In the genomic region with DNA sequence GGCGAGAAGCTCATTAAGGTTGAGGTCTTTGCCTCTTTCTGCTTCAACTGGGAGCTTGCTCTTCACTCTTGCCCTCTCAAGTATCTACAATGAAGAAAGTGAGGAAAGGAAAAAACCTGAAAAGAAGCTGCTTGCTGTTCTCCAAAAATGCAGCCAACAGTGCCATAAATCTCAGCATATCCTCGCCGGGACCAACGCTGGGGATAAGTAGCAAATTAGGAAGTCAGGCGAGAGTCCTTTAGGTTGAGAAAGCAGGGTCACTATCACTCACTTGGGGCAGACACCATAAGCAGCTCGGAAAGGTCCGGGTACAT, we compare ENCODE assay signal across 8 cellular contexts. TPM values are rescaled to one million over a fixed set of nuclear protein-coding genes. Genes with fewer than 3 reads are reported as not detected.
A peak's percentile ranks its signal among the peaks of the same experiment; 100 is the strongest.
DNase-seq lines count a peak whose midpoint lies in the region; ATAC-seq and TF ChIP-seq lines count a peak whose summit lies in the region.

No MANE protein-coding gene starts in this region.

- ATAC-seq in effector memory CD8-positive, alpha-beta T cell (replicated peaks): peak; percentile 39
- ATAC-seq in omental fat pad (ENCODE audit: low FRiP score) (peak; percentile 31), GM19452 (IDR thresholded peaks at IDR 0.05; ENCODE audit: unreplicated experiment) (no peak)

- no peaks in the 10 kb centered on the region for H3K27me3 ChIP-seq in MM.1S (replicated peaks; ENCODE audit: insufficient read depth, low read length)

- peaks cover 14% of the 10 kb centered on the region for H3K4me1 ChIP-seq in MM.1S (ENCODE audit: low read length)

- no peaks in the 10 kb centered on the region for H3K9me2 ChIP-seq in MM.1S (replicated peaks; ENCODE audit: insufficient read depth, low read length)

- H3K9ac ChIP-seq in MM.1S (ENCODE audit: low read length): peak overlapping the region; percentile 95

- DNase-seq in T-helper 2 cell treated with Interferon-gamma antibody and Interleukin-4, amounts not matched to agents 5 μg/mL and 100 μg/mL, for 36 hours (ENCODE audit: low spot score): no peak
- no peak for DNase-seq in T-helper 2 cell
- DNase-seq in MM.1S: no peak
- no peak for DNase-seq in effector memory CD8-positive, alpha-beta T cell
- DNase-seq in omental fat pad (ENCODE audit: low spot score): no peak
- no peak for DNase-seq in A172 (ENCODE audit: low spot score)
- no peak for DNase-seq in OCI-M1 (lab: John Stamatoyannopoulos, UW)

- no peaks in the 10 kb centered on the region for H4K20me1 ChIP-seq in MM.1S (ENCODE audit: insufficient read depth, low read length)

- H3F3A ChIP-seq in MM.1S (ENCODE audit: insufficient read depth, low read length): peaks cover 16% of the 10 kb centered on the region

- peak overlapping the region; percentile 95 for H3K4me3 Mint-ChIP-seq in T-helper 2 cell treated with Interferon-gamma antibody and Interleukin-4, amounts not matched to agents 5 μg/mL and 100 μg/mL, for 36 hours
- H3K4me3 Mint-ChIP-seq in effector memory CD8-positive, alpha-beta T cell: peak overlapping the region; percentile 93 to 97

- H3K36me3 Mint-ChIP-seq in T-helper 2 cell treated with Interferon-gamma antibody and Interleukin-4, amounts not matched to agents 5 μg/mL and 100 μg/mL, for 36 hours (ENCODE audit: low read depth): peaks cover 15% of the 10 kb centered on the region
- peaks cover 15% of the 10 kb centered on the region for H3K36me3 Mint-ChIP-seq in effector memory CD8-positive, alpha-beta T cell (ENCODE audit: insufficient read depth)

- TF ChIP-seq CTCF in MM.1S (IDR thresholded peaks at IDR 0.05; ENCODE audit: low read length): no peak
- TF ChIP-seq CTCF in omental fat pad (IDR thresholded peaks at IDR 0.05): no peak

- peak overlapping the region; percentile 66 for H3K27ac ChIP-seq in MM.1S (ENCODE audit: low read length)

- no peaks in the 10 kb centered on the region for H3K36me3 ChIP-seq in MM.1S (replicated peaks; ENCODE audit: insufficient read depth, low read length)

- no peaks in the 10 kb centered on the region for H3K27me3 Mint-ChIP-seq in T-helper 2 cell treated with Interferon-gamma antibody and Interleukin-4, amounts not matched to agents 5 μg/mL and 100 μg/mL, for 36 hours (ENCODE audit: low read depth)
- no peaks in the 10 kb centered on the region for H3K27me3 Mint-ChIP-seq in effector memory CD8-positive, alpha-beta T cell

- peaks cover 24% of the 10 kb centered on the region for H3K4me1 Mint-ChIP-seq in T-helper 2 cell treated with Interferon-gamma antibody and Interleukin-4, amounts not matched to agents 5 μg/mL and 100 μg/mL, for 36 hours (ENCODE audit: low read depth)
- H3K4me1 Mint-ChIP-seq in effector memory CD8-positive, alpha-beta T cell (ENCODE audit: low read depth in 2 of 2): peaks cover 27 to 40% of the 10 kb centered on the region in 2 donors

- H3K4me3 ChIP-seq in MM.1S (ENCODE audit: low read length): peak overlapping the region; percentile 98

- no peaks in the 10 kb centered on the region for H3K9me3 Mint-ChIP-seq in T-helper 2 cell treated with Interferon-gamma antibody and Interleukin-4, amounts not matched to agents 5 μg/mL and 100 μg/mL, for 36 hours
- H3K9me3 Mint-ChIP-seq in effector memory CD8-positive, alpha-beta T cell: no peaks in the 10 kb centered on the region

- H3K79me2 ChIP-seq in MM.1S (ENCODE audit: low read length): peaks cover 52% of the 10 kb centered on the region

- H3K9me3 ChIP-seq in MM.1S (replicated peaks; ENCODE audit: insufficient read depth, low read length): no peaks in the 10 kb centered on the region

- peak overlapping the region; percentile 85 for H2AFZ ChIP-seq in MM.1S (ENCODE audit: low read length)

- peak overlapping the region; percentile 95 for H3K27ac Mint-ChIP-seq in T-helper 2 cell treated with Interferon-gamma antibody and Interleukin-4, amounts not matched to agents 5 μg/mL and 100 μg/mL, for 36 hours
- H3K27ac Mint-ChIP-seq in effector memory CD8-positive, alpha-beta T cell: peak overlapping the region; percentile 95 to 96

- peak overlapping the region; percentile 50 for H3K4me2 ChIP-seq in MM.1S (ENCODE audit: low read depth, low read length)

RNA-seq across cellular contexts. Expression of gene NUP155, which starts 0.4 kb away (rescaled TPM):
- 10 to 100 TPM; 17.8 to 28.7 (median 23.4) TPM for total RNA-seq in omental fat pad
- total RNA-seq in A172 (2014; rRNA removed; shearing (Covaris generic)): 72.4 and 84.8 TPM in 2 replicates

RNA-seq across cellular contexts. Expression of gene WDR70, which starts 8.6 kb away (rescaled TPM):
- total RNA-seq in omental fat pad: 10 to 100 TPM; 17.4 to 37.7 (median 24.0) TPM
- 31.9 and 38.3 TPM in 2 replicates for total RNA-seq in A172 (2014; rRNA removed; shearing (Covaris generic))
